ENCODE assay signal across 8 cellular contexts in genomic region chr4:77155631-77156345, GRCh38. TPM values are rescaled to one million over a fixed set of nuclear protein-coding genes. Genes with fewer than 3 reads are reported as not detected.
DNase-seq lines count a peak whose midpoint lies in the region; ATAC-seq lines count a peak whose summit lies in the region.

No MANE protein-coding gene starts in this region.

- POLR2A ChIA-PET in activated CD4-positive, alpha-beta T cell treated with anti-CD3 and anti-CD28 coated beads, Interleukin-2, amount 10 ng/mL, durations not matched to agents 7 days and 5 days (lab: Charles Lee): no interaction called here
- POLR2A ChIA-PET in activated CD4-positive, alpha-beta memory T cell treated with anti-CD3 and anti-CD28 coated beads for 36 hours (lab: Charles Lee): interaction anchor here (1.2 kb wide), 1 partner anchor 15 kb away, joined by 3 read pairs; no protein-coding TSS in a partner anchor

- peak overlapping the region; percentile 95 for H3K27ac Mint-ChIP-seq in activated CD4-positive, alpha-beta T cell treated with anti-CD3 and anti-CD28 coated beads, Interleukin-2, amount 10 ng/mL, durations not matched to agents 7 days and 5 days
- H3K27ac Mint-ChIP-seq in activated CD4-positive, alpha-beta memory T cell treated with anti-CD3 and anti-CD28 coated beads for 36 hours: no peak overlapping the region
- peak overlapping the region in 5 of 6 donors; percentile 91 to 97 (median 94) for H3K27ac Mint-ChIP-seq in immature natural killer cell

- ATAC-seq in HG03342 (IDR thresholded peaks at IDR 0.05; ENCODE audit: unreplicated experiment): no peak

- peak overlapping the region; percentile 88 for H3K4me3 Mint-ChIP-seq in activated CD4-positive, alpha-beta T cell treated with anti-CD3 and anti-CD28 coated beads, Interleukin-2, amount 10 ng/mL, durations not matched to agents 7 days and 5 days
- peak overlapping the region; percentile 95 for H3K4me3 Mint-ChIP-seq in activated CD4-positive, alpha-beta memory T cell treated with anti-CD3 and anti-CD28 coated beads for 36 hours
- H3K4me3 Mint-ChIP-seq in immature natural killer cell: peak overlapping the region; percentile 91 to 99 (median 97)

- no peaks in the 10 kb centered on the region for H3K9me3 Mint-ChIP-seq in activated CD4-positive, alpha-beta T cell treated with anti-CD3 and anti-CD28 coated beads, Interleukin-2, amount 10 ng/mL, durations not matched to agents 7 days and 5 days
- H3K9me3 Mint-ChIP-seq in activated CD4-positive, alpha-beta memory T cell treated with anti-CD3 and anti-CD28 coated beads for 36 hours: no peaks in the 10 kb centered on the region
- no peaks in the 10 kb centered on the region for H3K9me3 Mint-ChIP-seq in immature natural killer cell

- intact Hi-C loops in activated CD4-positive, alpha-beta memory T cell treated with anti-CD3 and anti-CD28 coated beads for 36 hours (cut with micrococcal nuclease): loop anchor here (1.0 to 5.0 kb wide), 7 partner anchors 37 to 707 kb away; partner anchors contain the start of genes MRPL1 and SEPTIN11

- DNase-seq in activated CD4-positive, alpha-beta T cell treated with anti-CD3 and anti-CD28 coated beads, Interleukin-2, amount 10 ng/mL, durations not matched to agents 7 days and 5 days: no peak
- no peak for DNase-seq in activated CD4-positive, alpha-beta T cell treated with anti-CD3 and anti-CD28 coated beads, Interleukin-2, amount 50 U/mL, for 1 hour
- DNase-seq in activated CD4-positive, alpha-beta memory T cell treated with anti-CD3 and anti-CD28 coated beads for 36 hours: no peak
- DNase-seq in immature natural killer cell (no peak), superior temporal gyrus (ENCODE audit: extremely low spot score) (peak; percentile 79), NCI-H2029 (lab: John Stamatoyannopoulos, UW) (no peak)
- DNase-seq in effector CD8-positive, alpha-beta T cell (lab: John Stamatoyannopoulos, UW): no peak

- H3K27me3 Mint-ChIP-seq in activated CD4-positive, alpha-beta T cell treated with anti-CD3 and anti-CD28 coated beads, Interleukin-2, amount 10 ng/mL, durations not matched to agents 7 days and 5 days: no peaks in the 10 kb centered on the region
- no peaks in the 10 kb centered on the region for H3K27me3 Mint-ChIP-seq in activated CD4-positive, alpha-beta memory T cell treated with anti-CD3 and anti-CD28 coated beads for 36 hours
- H3K27me3 Mint-ChIP-seq in immature natural killer cell (ENCODE audit: low read depth in 3 of 3): peaks cover 11 to 18% (median 16%) of the 10 kb centered on the region in 3 donors

- H3K4me1 Mint-ChIP-seq in activated CD4-positive, alpha-beta T cell treated with anti-CD3 and anti-CD28 coated beads, Interleukin-2, amount 10 ng/mL, durations not matched to agents 7 days and 5 days: peaks cover 43% of the 10 kb centered on the region
- H3K4me1 Mint-ChIP-seq in activated CD4-positive, alpha-beta memory T cell treated with anti-CD3 and anti-CD28 coated beads for 36 hours (ENCODE audit: low read depth): peaks cover 27% of the 10 kb centered on the region
- H3K4me1 Mint-ChIP-seq in immature natural killer cell: peaks cover 17 to 32% of the 10 kb centered on the region in 2 donors

- peaks cover 17% of the 10 kb centered on the region for H3K36me3 Mint-ChIP-seq in activated CD4-positive, alpha-beta T cell treated with anti-CD3 and anti-CD28 coated beads, Interleukin-2, amount 10 ng/mL, durations not matched to agents 7 days and 5 days (ENCODE audit: low read depth)
- H3K36me3 Mint-ChIP-seq in activated CD4-positive, alpha-beta memory T cell treated with anti-CD3 and anti-CD28 coated beads for 36 hours: peaks cover 7% of the 10 kb centered on the region
- H3K36me3 Mint-ChIP-seq in immature natural killer cell: no peaks in the 10 kb centered on the region

- CTCF ChIA-PET in activated CD4-positive, alpha-beta T cell treated with anti-CD3 and anti-CD28 coated beads, Interleukin-2, amount 10 ng/mL, durations not matched to agents 7 days and 5 days (lab: Charles Lee): interaction anchor here (0.8 to 2.2 kb wide), 5 partner anchors 7 to 172 kb away, joined by 3 to 7 read pairs (median 3); no protein-coding TSS in a partner anchor
- CTCF ChIA-PET in activated CD4-positive, alpha-beta memory T cell treated with anti-CD3 and anti-CD28 coated beads for 36 hours (lab: Charles Lee): interaction anchor here (1.0 to 2.6 kb wide), 3 partner anchors 9 to 60 kb away, joined by 3 to 12 read pairs (median 6); no protein-coding TSS in a partner anchor

RNA-seq across cellular contexts. Expression of gene CCNG2, which starts 1.2 kb away (rescaled TPM):
- total RNA-seq in activated CD4-positive, alpha-beta T cell treated with anti-CD3 and anti-CD28 coated beads, Interleukin-2, amount 10 ng/mL, durations not matched to agents 7 days and 5 days: 10 to 100 TPM; 28.1 to 31.5 TPM
- total RNA-seq in activated CD4-positive, alpha-beta memory T cell treated with anti-CD3 and anti-CD28 coated beads for 36 hours: 10 to 100 TPM; 23.9 to 25.1 TPM
- 10 to 100 TPM; 10.4 to 14.8 (median 14.2) TPM for polyA plus RNA-seq in immature natural killer cell
